28 cellular contexts compared by ENCODE assay signal in the genomic region with DNA sequence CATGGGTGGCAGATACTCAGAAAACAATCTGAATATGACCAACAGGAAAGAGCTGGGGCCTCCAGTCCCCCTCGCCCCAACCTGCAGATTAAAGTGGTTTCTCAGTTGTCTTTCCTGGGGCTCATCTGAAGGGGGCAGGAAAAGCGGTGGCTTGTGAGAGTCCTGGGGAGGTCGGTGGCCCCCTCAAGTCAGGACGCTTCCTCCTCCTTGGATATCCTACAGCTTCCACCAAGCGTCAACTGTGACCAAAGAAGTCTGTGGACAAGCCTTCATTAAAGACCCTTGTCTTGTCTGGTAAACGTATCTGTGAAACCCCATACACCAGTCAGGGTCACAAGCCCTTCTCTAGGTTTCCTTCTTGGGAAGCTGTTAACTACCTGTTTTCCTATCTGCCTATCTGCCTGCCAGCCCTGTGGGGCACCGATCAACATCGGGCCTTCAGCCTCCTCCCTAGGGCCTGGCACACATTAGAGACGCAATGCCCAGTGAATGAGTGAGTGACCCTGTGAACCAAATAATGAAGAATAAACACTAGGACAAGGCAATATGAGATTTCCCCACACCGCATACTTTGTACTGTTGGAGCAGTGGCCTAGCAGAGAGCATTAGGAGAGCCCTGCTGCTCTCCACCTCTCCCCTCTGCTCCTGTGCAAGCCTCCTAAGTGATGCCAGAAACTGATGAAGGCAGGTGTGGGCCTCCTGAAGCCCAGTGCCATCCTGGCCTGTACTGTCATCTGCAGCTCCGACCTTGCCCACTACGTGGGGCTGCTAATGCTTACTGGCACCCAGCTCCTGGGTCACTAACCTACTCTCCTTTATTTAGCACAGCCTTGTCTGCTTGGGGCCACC.
"Had no signal": no experiment of that assay in that cellular context is flagged by ENCODE, and none has a peak within 500 bp of the region (broad histone marks: within the 10 kb centered on the region; RNA-seq: fewer than 3 reads in every experiment).

No MANE protein-coding gene starts in this region.

- H3K27me3 Mint-ChIP-seq: activated B cell treated with CpG ODN at 0.5 μM for 24 hours; activated CD8-positive, alpha-beta T cell treated with anti-CD3 and anti-CD28 coated beads for 36 hours; activated naive CD8-positive, alpha-beta T cell; activated T-helper 17 cell treated with anti-CD3 and anti-CD28 coated beads, Interleukin-2, amount 50 U/mL, for 72 hours; T-helper 17 cell had no signal

- H3K4me1 Mint-ChIP-seq: activated B cell treated with CpG ODN at 0.5 μM for 24 hours; activated T-helper 17 cell treated with anti-CD3 and anti-CD28 coated beads, Interleukin-2, amount 50 U/mL, for 72 hours; T-helper 17 cell had no signal

- H3K27ac Mint-ChIP-seq: activated B cell treated with CpG ODN at 0.5 μM for 24 hours; activated CD8-positive, alpha-beta T cell treated with anti-CD3 and anti-CD28 coated beads for 36 hours; activated naive CD8-positive, alpha-beta T cell; activated T-helper 17 cell treated with anti-CD3 and anti-CD28 coated beads, Interleukin-2, amount 50 U/mL, for 72 hours; effector memory CD8-positive, alpha-beta T cell; T-helper 17 cell; T-helper 2 cell treated with Interferon-gamma antibody and Interleukin-4, amounts not matched to agents 5 μg/mL and 100 μg/mL, for 36 hours had no signal

- H3K36me3 Mint-ChIP-seq: activated naive CD8-positive, alpha-beta T cell had no signal

- H3K4me3 Mint-ChIP-seq: activated B cell treated with CpG ODN at 0.5 μM for 24 hours; activated CD8-positive, alpha-beta T cell treated with anti-CD3 and anti-CD28 coated beads for 36 hours; activated naive CD8-positive, alpha-beta T cell; activated T-cell treated with anti-CD3 and anti-CD28 coated beads, Interleukin-2, amount 50 U/mL, for 4 hours; activated T-helper 17 cell treated with anti-CD3 and anti-CD28 coated beads, Interleukin-2, amount 50 U/mL, for 72 hours; effector memory CD8-positive, alpha-beta T cell; T-helper 17 cell; T-helper 2 cell treated with Interferon-gamma antibody and Interleukin-4, amounts not matched to agents 5 μg/mL and 100 μg/mL, for 36 hours had no signal

- DNase-seq: activated B cell treated with CpG ODN at 0.5 μM for 24 hours; activated CD4-positive, alpha-beta T cell treated with anti-CD3 and anti-CD28 coated beads for 48 hours; activated CD4-positive, alpha-beta T cell treated with anti-CD3 and anti-CD28 coated beads, Interleukin-2, amount 50 U/mL, for 1 hour; activated CD4-positive, alpha-beta T cell treated with anti-CD3 and anti-CD28 coated beads, Interleukin-2, amount 50 U/mL, for 48 hours; activated CD8-positive, alpha-beta memory T cell treated with anti-CD3 and anti-CD28 coated beads for 24 hours; activated CD8-positive, alpha-beta T cell treated with anti-CD3 and anti-CD28 coated beads for 36 hours; activated effector memory CD4-positive, alpha-beta T cell treated with Interleukin-2 at 50 U/mL for 16 hours; activated gamma-delta T cell treated with Interleukin-2 at 50 U/mL for 16 hours; activated naive CD4-positive, alpha-beta T cell treated with anti-CD3 and anti-CD28 coated beads, Interleukin-2, amount 50 U/mL, for 16 hours; activated naive CD4-positive, alpha-beta T cell treated with Interleukin-2 at 50 U/mL for 16 hours; activated T-cell treated with anti-CD3 and anti-CD28 coated beads, Interleukin-2, amount 50 U/mL, for 4 hours; amniotic stem cell; anterior cingulate cortex; body of pancreas; caudate nucleus; cortex of kidney; dermis blood vessel endothelial cell; effector CD4-positive, alpha-beta T cell; effector memory CD8-positive, alpha-beta T cell; erythroblast; T-helper 1 cell; T-helper 17 cell; T1000 had no signal

- ATAC-seq: activated CD4-positive, CD25-positive, alpha-beta regulatory T cell treated with anti-CD3 and anti-CD28 coated beads, Interleukin-2, amount 50 U/mL, for 24 hours; activated CD8-positive, alpha-beta T cell treated with anti-CD3 and anti-CD28 coated beads for 36 hours; activated T-cell treated with anti-CD3 and anti-CD28 coated beads, Interleukin-2, amount 50 U/mL, for 4 hours; activated T-helper 17 cell treated with anti-CD3 and anti-CD28 coated beads, Interleukin-2, amount 50 U/mL, for 72 hours; body of pancreas; effector memory CD8-positive, alpha-beta T cell; gastroesophageal sphincter; T-helper 17 cell had no signal

- H3K9me3 Mint-ChIP-seq: activated B cell treated with CpG ODN at 0.5 μM for 24 hours; activated CD8-positive, alpha-beta T cell treated with anti-CD3 and anti-CD28 coated beads for 36 hours; activated T-cell treated with anti-CD3 and anti-CD28 coated beads, Interleukin-2, amount 50 U/mL, for 4 hours had no signal
